Comparison of ENCODE assay signal across 28 cellular contexts in the genomic region with DNA sequence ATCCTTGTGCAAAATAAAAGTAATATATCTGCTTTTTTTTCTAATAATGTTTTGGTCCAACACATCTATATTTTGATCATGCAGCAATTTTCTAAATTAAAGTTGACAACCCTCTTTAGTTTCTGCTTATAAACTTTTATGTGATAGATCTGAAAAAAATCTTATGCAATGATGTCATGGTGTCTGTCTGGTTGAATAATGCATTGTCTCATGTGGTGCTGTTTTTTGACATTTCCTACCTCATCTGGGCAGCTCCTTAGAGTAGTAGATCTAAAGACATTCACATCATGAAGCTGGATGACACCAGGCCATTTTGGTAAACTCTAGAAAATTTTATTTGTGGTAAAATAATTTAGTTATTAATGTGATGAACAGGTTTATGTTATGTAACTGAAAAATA.
"Had no signal": no experiment of that assay in that cellular context is flagged by ENCODE, and none has a peak within 500 bp of the region (broad histone marks: within the 10 kb centered on the region; RNA-seq: fewer than 3 reads in every experiment).

No MANE protein-coding gene starts in this region.

- H3K27me3 ChIP-seq: SJSA1 had no signal

- H3K27me3 Mint-ChIP-seq: activated B cell treated with CpG ODN at 0.5 μM for 24 hours; activated CD4-positive, alpha-beta memory T cell treated with anti-CD3 and anti-CD28 coated beads, Interleukin-2, amount 10 ng/mL, durations not matched to agents 7 days and 5 days; activated CD8-positive, alpha-beta memory T cell treated with anti-CD3 and anti-CD28 coated beads, Interleukin-2, amount 10 ng/mL, durations not matched to agents 7 days and 5 days; activated naive CD4-positive, alpha-beta T cell treated with anti-CD3 and anti-CD28 coated beads, Interleukin-2, amount 10 ng/mL, durations not matched to agents 7 days and 5 days; activated naive CD8-positive, alpha-beta T cell treated with anti-CD3 and anti-CD28 coated beads, Interleukin-2, amount 50 U/mL, for 24 hours had no signal

- H3K9me3 Mint-ChIP-seq: activated B cell treated with CpG ODN at 0.5 μM for 24 hours; activated CD4-positive, alpha-beta memory T cell treated with anti-CD3 and anti-CD28 coated beads, Interleukin-2, amount 10 ng/mL, durations not matched to agents 7 days and 5 days; activated naive CD4-positive, alpha-beta T cell treated with anti-CD3 and anti-CD28 coated beads, Interleukin-2, amount 10 ng/mL, durations not matched to agents 7 days and 5 days; activated naive CD8-positive, alpha-beta T cell treated with anti-CD3 and anti-CD28 coated beads, Interleukin-2, amount 50 U/mL, for 24 hours had no signal

- DNase-seq: activated B cell treated with CpG ODN at 0.5 μM for 24 hours; activated CD4-positive, alpha-beta memory T cell treated with anti-CD3 and anti-CD28 coated beads, Interleukin-2, amount 10 ng/mL, durations not matched to agents 7 days and 5 days; activated CD4-positive, alpha-beta T cell treated with anti-CD3 and anti-CD28 coated beads for 4 hours; activated CD4-positive, CD25-positive, alpha-beta regulatory T cell treated with anti-CD3 and anti-CD28 coated beads, Interleukin-2, amount 50 U/mL, for 72 hours; activated CD8-positive, alpha-beta memory T cell treated with anti-CD3 and anti-CD28 coated beads for 24 hours; activated CD8-positive, alpha-beta memory T cell treated with anti-CD3 and anti-CD28 coated beads, Interleukin-2, amount 10 ng/mL, durations not matched to agents 7 days and 5 days; activated CD8-positive, alpha-beta memory T cell treated with anti-CD3 and anti-CD28 coated beads, Interleukin-2, amount 50 U/mL, for 48 hours; activated effector memory CD4-positive, alpha-beta T cell treated with Interleukin-2 at 50 U/mL for 16 hours; activated naive CD4-positive, alpha-beta T cell treated with anti-CD3 and anti-CD28 coated beads, Interleukin-2, amount 10 ng/mL, durations not matched to agents 7 days and 5 days; activated naive CD8-positive, alpha-beta T cell treated with anti-CD3 and anti-CD28 coated beads, Interleukin-2, amount 50 U/mL, for 24 hours; activated T-cell treated with anti-CD3 and anti-CD28 coated beads, Interleukin-2, amount 50 U/mL, for 48 hours; amniotic stem cell; aorta; NCI-H1105; NCI-H1417 treated with DMSO at 0.1 percent for 48 hours; NCI-H1930; NCI-H2081 treated with DMSO at 0.1 percent for 48 hours; NCI-H226; NCI-H446 treated with DMSO at 0.1 percent for 48 hours; NCI-H524 treated with DMSO at 0.1 percent for 48 hours; SHP77; SW 1271; T-helper 1 cell; T-helper 2 cell; T-helper 9 cell had no signal

- H3K36me3 Mint-ChIP-seq: activated CD8-positive, alpha-beta memory T cell treated with anti-CD3 and anti-CD28 coated beads, Interleukin-2, amount 10 ng/mL, durations not matched to agents 7 days and 5 days; activated naive CD4-positive, alpha-beta T cell treated with anti-CD3 and anti-CD28 coated beads, Interleukin-2, amount 10 ng/mL, durations not matched to agents 7 days and 5 days; activated naive CD8-positive, alpha-beta T cell had no signal

- H3K4me1 Mint-ChIP-seq: activated B cell treated with CpG ODN at 0.5 μM for 24 hours; activated CD4-positive, alpha-beta memory T cell treated with anti-CD3 and anti-CD28 coated beads, Interleukin-2, amount 10 ng/mL, durations not matched to agents 7 days and 5 days; activated CD8-positive, alpha-beta memory T cell treated with anti-CD3 and anti-CD28 coated beads, Interleukin-2, amount 10 ng/mL, durations not matched to agents 7 days and 5 days; activated naive CD4-positive, alpha-beta T cell treated with anti-CD3 and anti-CD28 coated beads, Interleukin-2, amount 10 ng/mL, durations not matched to agents 7 days and 5 days; activated naive CD8-positive, alpha-beta T cell treated with anti-CD3 and anti-CD28 coated beads, Interleukin-2, amount 50 U/mL, for 24 hours had no signal

- ATAC-seq: activated CD8-positive, alpha-beta memory T cell treated with anti-CD3 and anti-CD28 coated beads, Interleukin-2, amount 10 ng/mL, durations not matched to agents 7 days and 5 days; activated naive CD8-positive, alpha-beta T cell treated with anti-CD3 and anti-CD28 coated beads, Interleukin-2, amount 50 U/mL, for 24 hours; Panc1 had no signal

- H3K27ac Mint-ChIP-seq: activated B cell treated with CpG ODN at 0.5 μM for 24 hours; activated CD4-positive, alpha-beta memory T cell treated with anti-CD3 and anti-CD28 coated beads, Interleukin-2, amount 10 ng/mL, durations not matched to agents 7 days and 5 days; activated CD8-positive, alpha-beta memory T cell treated with anti-CD3 and anti-CD28 coated beads, Interleukin-2, amount 10 ng/mL, durations not matched to agents 7 days and 5 days; activated naive CD4-positive, alpha-beta T cell treated with anti-CD3 and anti-CD28 coated beads, Interleukin-2, amount 10 ng/mL, durations not matched to agents 7 days and 5 days; activated naive CD8-positive, alpha-beta T cell; activated naive CD8-positive, alpha-beta T cell treated with anti-CD3 and anti-CD28 coated beads, Interleukin-2, amount 50 U/mL, for 24 hours had no signal

- H3K27ac ChIP-seq: SJSA1 had no signal

- H3K36me3 ChIP-seq: SJSA1 had no signal

- H3K4me3 ChIP-seq: SJSA1 had no signal

- H3K9me3 ChIP-seq: SJSA1 had no signal

- H3K4me3 Mint-ChIP-seq: activated B cell treated with CpG ODN at 0.5 μM for 24 hours; activated CD4-positive, alpha-beta memory T cell treated with anti-CD3 and anti-CD28 coated beads, Interleukin-2, amount 10 ng/mL, durations not matched to agents 7 days and 5 days; activated CD8-positive, alpha-beta memory T cell treated with anti-CD3 and anti-CD28 coated beads, Interleukin-2, amount 10 ng/mL, durations not matched to agents 7 days and 5 days; activated naive CD4-positive, alpha-beta T cell treated with anti-CD3 and anti-CD28 coated beads, Interleukin-2, amount 10 ng/mL, durations not matched to agents 7 days and 5 days; activated naive CD8-positive, alpha-beta T cell; activated naive CD8-positive, alpha-beta T cell treated with anti-CD3 and anti-CD28 coated beads, Interleukin-2, amount 50 U/mL, for 24 hours had no signal
